Comparison of ENCODE assay signal across 10 cellular contexts in genomic region chr6:139133272-139133671, GRCh38. TPM values are rescaled to one million over a fixed set of nuclear protein-coding genes. Genes with fewer than 3 reads are reported as not detected.
A peak's percentile ranks its signal among the peaks of the same experiment; 100 is the strongest.
DNase-seq lines count a peak whose midpoint lies in the region; ATAC-seq and TF ChIP-seq lines count a peak whose summit lies in the region.
"Had no signal": no experiment of that assay in that cellular context is flagged by ENCODE, and none has a peak within 500 bp of the region (broad histone marks: within the 10 kb centered on the region; RNA-seq: fewer than 3 reads in every experiment).

No MANE protein-coding gene starts in this region.

- no peaks in the 10 kb centered on the region for H3K36me3 ChIP-seq in suprapubic skin
- no peaks in the 10 kb centered on the region for H3K36me3 ChIP-seq in A673 (ENCODE audit: insufficient read depth, low read length, poor library complexity, severe bottlenecking)

- H3K4me3 ChIP-seq in foreskin fibroblast (ENCODE audit: low read depth in 1 of 2, low read length in 2 of 2) (peak overlapping the region; percentile 28 to 41), suprapubic skin (peak overlapping the region; percentile 23), A673 (ENCODE audit: low read depth, low read length, poor library complexity, severe bottlenecking) (no peak overlapping the region)

- H3K4me3 Mint-ChIP-seq in activated CD4-positive, alpha-beta T cell treated with anti-CD3 and anti-CD28 coated beads, Interleukin-2, amount 10 ng/mL, durations not matched to agents 7 days and 5 days, result no peak overlapping the region
- H3K4me3 Mint-ChIP-seq in T-helper 2 cell treated with Interferon-gamma antibody and Interleukin-4, amounts not matched to agents 5 μg/mL and 100 μg/mL, for 36 hours, result no peak overlapping the region

- 44% methylated on average over 8 of the region's 8 CpGs for WGBS in suprapubic skin

- CTCF ChIA-PET in activated CD4-positive, alpha-beta T cell treated with anti-CD3 and anti-CD28 coated beads, Interleukin-2, amount 10 ng/mL, durations not matched to agents 7 days and 5 days (lab: Charles Lee), result interaction anchor here (0.9 to 2.2 kb wide), 5 partner anchors 8 to 21 kb away, joined by 4 to 20 read pairs (median 4); no protein-coding TSS in a partner anchor
- CTCF ChIA-PET in A673 (lab: Charles Lee), result no interaction called here

- H3K27me3 Mint-ChIP-seq in activated CD4-positive, alpha-beta T cell treated with anti-CD3 and anti-CD28 coated beads, Interleukin-2, amount 10 ng/mL, durations not matched to agents 7 days and 5 days, result no peaks in the 10 kb centered on the region
- no peaks in the 10 kb centered on the region for H3K27me3 Mint-ChIP-seq in T-helper 2 cell treated with Interferon-gamma antibody and Interleukin-4, amounts not matched to agents 5 μg/mL and 100 μg/mL, for 36 hours (ENCODE audit: low read depth)

- in situ Hi-C loops in SK-MEL-5 (cut with HindIII; ENCODE audit: low pct_unique_long_range_greater_than_20kb, low sequenced_read_pairs), result no loop called here

- TF ChIP-seq EP300 in suprapubic skin (IDR thresholded peaks at IDR 0.05), result no peak

- H3K27ac Mint-ChIP-seq in activated CD4-positive, alpha-beta T cell treated with anti-CD3 and anti-CD28 coated beads, Interleukin-2, amount 10 ng/mL, durations not matched to agents 7 days and 5 days, result peak overlapping the region; percentile 61
- no peak overlapping the region for H3K27ac Mint-ChIP-seq in T-helper 2 cell treated with Interferon-gamma antibody and Interleukin-4, amounts not matched to agents 5 μg/mL and 100 μg/mL, for 36 hours

- BruUV-seq in A673 (replicated peaks; lab: Mats Ljungman, UMichigan), result no TSS peak

- POLR2A ChIA-PET in activated CD4-positive, alpha-beta T cell treated with anti-CD3 and anti-CD28 coated beads, Interleukin-2, amount 10 ng/mL, durations not matched to agents 7 days and 5 days (lab: Charles Lee), result no interaction called here
- POLR2A ChIA-PET in A673 (lab: Charles Lee; ENCODE audit: low non-redundant PET), result no interaction called here

- H3K9me3 ChIP-seq in suprapubic skin, result no peaks in the 10 kb centered on the region
- H3K9me3 ChIP-seq in A673 (ENCODE audit: low read depth, low read length, poor library complexity, severe bottlenecking), result no peaks in the 10 kb centered on the region

- H3K4me1 Mint-ChIP-seq in activated CD4-positive, alpha-beta T cell treated with anti-CD3 and anti-CD28 coated beads, Interleukin-2, amount 10 ng/mL, durations not matched to agents 7 days and 5 days, result peaks cover 60% of the 10 kb centered on the region
- peaks cover 57% of the 10 kb centered on the region for H3K4me1 Mint-ChIP-seq in T-helper 2 cell treated with Interferon-gamma antibody and Interleukin-4, amounts not matched to agents 5 μg/mL and 100 μg/mL, for 36 hours (ENCODE audit: low read depth)

- H3K4me1 ChIP-seq in suprapubic skin (peaks cover 42% of the 10 kb centered on the region), A673 (ENCODE audit: insufficient read depth, low read length, poor library complexity, severe bottlenecking) (peaks cover 5% of the 10 kb centered on the region)

- no peak for TF ChIP-seq CTCF in foreskin fibroblast (IDR thresholded peaks at IDR 0.05; ENCODE audit: low read depth, low read length)
- no peak for TF ChIP-seq CTCF in suprapubic skin (IDR thresholded peaks at IDR 0.05)
- TF ChIP-seq CTCF in A673 (conservative IDR thresholded peaks at IDR 0.05; ENCODE audit: low read depth, low read length), result no peak

- no peak for TF ChIP-seq POLR2A in suprapubic skin (IDR thresholded peaks at IDR 0.05)

- peak overlapping the region; percentile 100 for H3K27ac ChIP-seq in suprapubic skin
- H3K27ac ChIP-seq in A673 (ENCODE audit: low read depth, low read length, poor library complexity, severe bottlenecking), result no peak overlapping the region

- no peak for ATAC-seq in GM18858 (IDR thresholded peaks at IDR 0.05; ENCODE audit: unreplicated experiment)

- H3K9me3 Mint-ChIP-seq in activated CD4-positive, alpha-beta T cell treated with anti-CD3 and anti-CD28 coated beads, Interleukin-2, amount 10 ng/mL, durations not matched to agents 7 days and 5 days, result no peaks in the 10 kb centered on the region
- H3K9me3 Mint-ChIP-seq in T-helper 2 cell treated with Interferon-gamma antibody and Interleukin-4, amounts not matched to agents 5 μg/mL and 100 μg/mL, for 36 hours, result no peaks in the 10 kb centered on the region

- H3K27me3 ChIP-seq in suprapubic skin (no peaks in the 10 kb centered on the region), A673 (replicated peaks; ENCODE audit: insufficient read depth, low read depth, low read length, poor library complexity) (no peaks in the 10 kb centered on the region)

- DNase-seq in activated CD4-positive, alpha-beta T cell treated with anti-CD3 and anti-CD28 coated beads, Interleukin-2, amount 10 ng/mL, durations not matched to agents 7 days and 5 days, result no peak
- DNase-seq in activated CD4-positive, alpha-beta T cell treated with anti-CD3 and anti-CD28 coated beads, Interleukin-2, amount 50 U/mL, for 1 hour, result no peak
- DNase-seq in SK-MEL-5 (ENCODE audit: low read depth, low spot score) (peak; percentile 18), foreskin fibroblast (peak in 1 of 2 donors; percentile 69), suprapubic skin (ENCODE audit: low spot score in 2 of 2) (no peak), A673 (ENCODE audit: low spot score) (no peak)
- DNase-seq in T-helper 2 cell treated with Interferon-gamma antibody and Interleukin-4, amounts not matched to agents 5 μg/mL and 100 μg/mL, for 36 hours (ENCODE audit: low spot score), result no peak
- DNase-seq: IMR-90, T-helper 9 cell had no signal

- H3K36me3 Mint-ChIP-seq in activated CD4-positive, alpha-beta T cell treated with anti-CD3 and anti-CD28 coated beads, Interleukin-2, amount 10 ng/mL, durations not matched to agents 7 days and 5 days (ENCODE audit: low read depth), result peaks cover 25% of the 10 kb centered on the region
- peaks cover 21% of the 10 kb centered on the region for H3K36me3 Mint-ChIP-seq in T-helper 2 cell treated with Interferon-gamma antibody and Interleukin-4, amounts not matched to agents 5 μg/mL and 100 μg/mL, for 36 hours (ENCODE audit: low read depth)

- intact Hi-C loops in A673 (cut with micrococcal nuclease; ENCODE audit: unreplicated experiment), result no loop called here

RNA-seq across cellular contexts. Expression of gene HECA, which starts 1.6 kb away (rescaled TPM):
- total RNA-seq in activated CD4-positive, alpha-beta T cell treated with anti-CD3 and anti-CD28 coated beads, Interleukin-2, amount 10 ng/mL, durations not matched to agents 7 days and 5 days, result 10 to 100 TPM; 59.2 to 60.1 TPM
- total RNA-seq in SK-MEL-5 (2014; rRNA removed; shearing (Covaris generic)), result 5.9 and 6.4 TPM in 2 replicates
- polyA plus RNA-seq in SK-MEL-5 (2015; cell fraction: cytosol; rRNA removed), result 5.8 and 6.4 TPM in 2 replicates
- polyA plus RNA-seq in SK-MEL-5 (2015; cell fraction: nucleus; rRNA removed), result 3.0 and 3.5 TPM in 2 replicates
- total RNA-seq in suprapubic skin (100 to 1,000 TPM in 1 of 4 donors, 10 to 100 TPM in 3; 56.7 to 101 (median 67.2) TPM), A673 (2021) (14.3 and 15.3 TPM in 2 replicates)
